1 cellular context compared by ENCODE assay signal in the genomic region with DNA sequence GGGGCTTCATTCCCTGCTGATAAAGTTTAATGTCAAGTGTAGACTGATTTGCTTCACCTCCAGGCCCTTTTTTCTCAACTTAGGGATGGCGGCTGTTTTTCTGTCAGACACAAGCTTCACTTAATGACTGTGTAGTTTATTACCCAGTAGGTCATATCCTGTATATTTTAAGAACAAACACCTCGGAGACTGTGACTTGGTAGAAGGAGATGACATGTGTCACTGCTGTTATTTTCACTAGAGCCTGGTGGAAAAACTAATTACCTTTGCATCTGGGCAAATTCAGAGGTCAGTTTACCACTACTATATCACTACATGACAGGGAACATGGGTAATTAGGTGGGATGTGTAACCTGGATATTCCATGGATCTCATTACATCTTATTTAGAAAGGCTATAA.
TF ChIP-seq lines count a peak whose summit lies in the region.

No MANE protein-coding gene starts in this region.

TF ChIP-seq in K562, 482 proteins besides CTCF, POLR2A, EP300 and RAD21:
- TF ChIP-seq, protein P1, sequence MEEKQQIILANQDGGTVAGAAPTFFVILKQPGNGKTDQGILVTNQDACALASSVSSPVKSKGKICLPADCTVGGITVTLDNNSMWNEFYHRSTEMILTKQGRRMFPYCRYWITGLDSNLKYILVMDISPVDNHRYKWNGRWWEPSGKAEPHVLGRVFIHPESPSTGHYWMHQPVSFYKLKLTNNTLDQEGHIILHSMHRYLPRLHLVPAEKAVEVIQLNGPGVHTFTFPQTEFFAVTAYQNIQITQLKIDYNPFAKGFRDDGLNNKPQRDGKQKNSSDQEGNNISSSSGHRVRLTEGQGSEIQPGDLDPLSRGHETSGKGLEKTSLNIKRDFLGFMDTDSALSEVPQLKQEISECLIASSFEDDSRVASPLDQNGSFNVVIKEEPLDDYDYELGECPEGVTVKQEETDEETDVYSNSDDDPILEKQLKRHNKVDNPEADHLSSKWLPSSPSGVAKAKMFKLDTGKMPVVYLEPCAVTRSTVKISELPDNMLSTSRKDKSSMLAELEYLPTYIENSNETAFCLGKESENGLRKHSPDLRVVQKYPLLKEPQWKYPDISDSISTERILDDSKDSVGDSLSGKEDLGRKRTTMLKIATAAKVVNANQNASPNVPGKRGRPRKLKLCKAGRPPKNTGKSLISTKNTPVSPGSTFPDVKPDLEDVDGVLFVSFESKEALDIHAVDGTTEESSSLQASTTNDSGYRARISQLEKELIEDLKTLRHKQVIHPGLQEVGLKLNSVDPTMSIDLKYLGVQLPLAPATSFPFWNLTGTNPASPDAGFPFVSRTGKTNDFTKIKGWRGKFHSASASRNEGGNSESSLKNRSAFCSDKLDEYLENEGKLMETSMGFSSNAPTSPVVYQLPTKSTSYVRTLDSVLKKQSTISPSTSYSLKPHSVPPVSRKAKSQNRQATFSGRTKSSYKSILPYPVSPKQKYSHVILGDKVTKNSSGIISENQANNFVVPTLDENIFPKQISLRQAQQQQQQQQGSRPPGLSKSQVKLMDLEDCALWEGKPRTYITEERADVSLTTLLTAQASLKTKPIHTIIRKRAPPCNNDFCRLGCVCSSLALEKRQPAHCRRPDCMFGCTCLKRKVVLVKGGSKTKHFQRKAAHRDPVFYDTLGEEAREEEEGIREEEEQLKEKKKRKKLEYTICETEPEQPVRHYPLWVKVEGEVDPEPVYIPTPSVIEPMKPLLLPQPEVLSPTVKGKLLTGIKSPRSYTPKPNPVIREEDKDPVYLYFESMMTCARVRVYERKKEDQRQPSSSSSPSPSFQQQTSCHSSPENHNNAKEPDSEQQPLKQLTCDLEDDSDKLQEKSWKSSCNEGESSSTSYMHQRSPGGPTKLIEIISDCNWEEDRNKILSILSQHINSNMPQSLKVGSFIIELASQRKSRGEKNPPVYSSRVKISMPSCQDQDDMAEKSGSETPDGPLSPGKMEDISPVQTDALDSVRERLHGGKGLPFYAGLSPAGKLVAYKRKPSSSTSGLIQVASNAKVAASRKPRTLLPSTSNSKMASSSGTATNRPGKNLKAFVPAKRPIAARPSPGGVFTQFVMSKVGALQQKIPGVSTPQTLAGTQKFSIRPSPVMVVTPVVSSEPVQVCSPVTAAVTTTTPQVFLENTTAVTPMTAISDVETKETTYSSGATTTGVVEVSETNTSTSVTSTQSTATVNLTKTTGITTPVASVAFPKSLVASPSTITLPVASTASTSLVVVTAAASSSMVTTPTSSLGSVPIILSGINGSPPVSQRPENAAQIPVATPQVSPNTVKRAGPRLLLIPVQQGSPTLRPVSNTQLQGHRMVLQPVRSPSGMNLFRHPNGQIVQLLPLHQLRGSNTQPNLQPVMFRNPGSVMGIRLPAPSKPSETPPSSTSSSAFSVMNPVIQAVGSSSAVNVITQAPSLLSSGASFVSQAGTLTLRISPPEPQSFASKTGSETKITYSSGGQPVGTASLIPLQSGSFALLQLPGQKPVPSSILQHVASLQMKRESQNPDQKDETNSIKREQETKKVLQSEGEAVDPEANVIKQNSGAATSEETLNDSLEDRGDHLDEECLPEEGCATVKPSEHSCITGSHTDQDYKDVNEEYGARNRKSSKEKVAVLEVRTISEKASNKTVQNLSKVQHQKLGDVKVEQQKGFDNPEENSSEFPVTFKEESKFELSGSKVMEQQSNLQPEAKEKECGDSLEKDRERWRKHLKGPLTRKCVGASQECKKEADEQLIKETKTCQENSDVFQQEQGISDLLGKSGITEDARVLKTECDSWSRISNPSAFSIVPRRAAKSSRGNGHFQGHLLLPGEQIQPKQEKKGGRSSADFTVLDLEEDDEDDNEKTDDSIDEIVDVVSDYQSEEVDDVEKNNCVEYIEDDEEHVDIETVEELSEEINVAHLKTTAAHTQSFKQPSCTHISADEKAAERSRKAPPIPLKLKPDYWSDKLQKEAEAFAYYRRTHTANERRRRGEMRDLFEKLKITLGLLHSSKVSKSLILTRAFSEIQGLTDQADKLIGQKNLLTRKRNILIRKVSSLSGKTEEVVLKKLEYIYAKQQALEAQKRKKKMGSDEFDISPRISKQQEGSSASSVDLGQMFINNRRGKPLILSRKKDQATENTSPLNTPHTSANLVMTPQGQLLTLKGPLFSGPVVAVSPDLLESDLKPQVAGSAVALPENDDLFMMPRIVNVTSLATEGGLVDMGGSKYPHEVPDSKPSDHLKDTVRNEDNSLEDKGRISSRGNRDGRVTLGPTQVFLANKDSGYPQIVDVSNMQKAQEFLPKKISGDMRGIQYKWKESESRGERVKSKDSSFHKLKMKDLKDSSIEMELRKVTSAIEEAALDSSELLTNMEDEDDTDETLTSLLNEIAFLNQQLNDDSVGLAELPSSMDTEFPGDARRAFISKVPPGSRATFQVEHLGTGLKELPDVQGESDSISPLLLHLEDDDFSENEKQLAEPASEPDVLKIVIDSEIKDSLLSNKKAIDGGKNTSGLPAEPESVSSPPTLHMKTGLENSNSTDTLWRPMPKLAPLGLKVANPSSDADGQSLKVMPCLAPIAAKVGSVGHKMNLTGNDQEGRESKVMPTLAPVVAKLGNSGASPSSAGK (IDR thresholded peaks at IDR 0.05) = no peak
- TF ChIP-seq BRD9 (IDR thresholded peaks at IDR 0.05; ENCODE audit: low read depth, partially characterized antibody) = no peak
- TF ChIP-seq, protein P2, sequence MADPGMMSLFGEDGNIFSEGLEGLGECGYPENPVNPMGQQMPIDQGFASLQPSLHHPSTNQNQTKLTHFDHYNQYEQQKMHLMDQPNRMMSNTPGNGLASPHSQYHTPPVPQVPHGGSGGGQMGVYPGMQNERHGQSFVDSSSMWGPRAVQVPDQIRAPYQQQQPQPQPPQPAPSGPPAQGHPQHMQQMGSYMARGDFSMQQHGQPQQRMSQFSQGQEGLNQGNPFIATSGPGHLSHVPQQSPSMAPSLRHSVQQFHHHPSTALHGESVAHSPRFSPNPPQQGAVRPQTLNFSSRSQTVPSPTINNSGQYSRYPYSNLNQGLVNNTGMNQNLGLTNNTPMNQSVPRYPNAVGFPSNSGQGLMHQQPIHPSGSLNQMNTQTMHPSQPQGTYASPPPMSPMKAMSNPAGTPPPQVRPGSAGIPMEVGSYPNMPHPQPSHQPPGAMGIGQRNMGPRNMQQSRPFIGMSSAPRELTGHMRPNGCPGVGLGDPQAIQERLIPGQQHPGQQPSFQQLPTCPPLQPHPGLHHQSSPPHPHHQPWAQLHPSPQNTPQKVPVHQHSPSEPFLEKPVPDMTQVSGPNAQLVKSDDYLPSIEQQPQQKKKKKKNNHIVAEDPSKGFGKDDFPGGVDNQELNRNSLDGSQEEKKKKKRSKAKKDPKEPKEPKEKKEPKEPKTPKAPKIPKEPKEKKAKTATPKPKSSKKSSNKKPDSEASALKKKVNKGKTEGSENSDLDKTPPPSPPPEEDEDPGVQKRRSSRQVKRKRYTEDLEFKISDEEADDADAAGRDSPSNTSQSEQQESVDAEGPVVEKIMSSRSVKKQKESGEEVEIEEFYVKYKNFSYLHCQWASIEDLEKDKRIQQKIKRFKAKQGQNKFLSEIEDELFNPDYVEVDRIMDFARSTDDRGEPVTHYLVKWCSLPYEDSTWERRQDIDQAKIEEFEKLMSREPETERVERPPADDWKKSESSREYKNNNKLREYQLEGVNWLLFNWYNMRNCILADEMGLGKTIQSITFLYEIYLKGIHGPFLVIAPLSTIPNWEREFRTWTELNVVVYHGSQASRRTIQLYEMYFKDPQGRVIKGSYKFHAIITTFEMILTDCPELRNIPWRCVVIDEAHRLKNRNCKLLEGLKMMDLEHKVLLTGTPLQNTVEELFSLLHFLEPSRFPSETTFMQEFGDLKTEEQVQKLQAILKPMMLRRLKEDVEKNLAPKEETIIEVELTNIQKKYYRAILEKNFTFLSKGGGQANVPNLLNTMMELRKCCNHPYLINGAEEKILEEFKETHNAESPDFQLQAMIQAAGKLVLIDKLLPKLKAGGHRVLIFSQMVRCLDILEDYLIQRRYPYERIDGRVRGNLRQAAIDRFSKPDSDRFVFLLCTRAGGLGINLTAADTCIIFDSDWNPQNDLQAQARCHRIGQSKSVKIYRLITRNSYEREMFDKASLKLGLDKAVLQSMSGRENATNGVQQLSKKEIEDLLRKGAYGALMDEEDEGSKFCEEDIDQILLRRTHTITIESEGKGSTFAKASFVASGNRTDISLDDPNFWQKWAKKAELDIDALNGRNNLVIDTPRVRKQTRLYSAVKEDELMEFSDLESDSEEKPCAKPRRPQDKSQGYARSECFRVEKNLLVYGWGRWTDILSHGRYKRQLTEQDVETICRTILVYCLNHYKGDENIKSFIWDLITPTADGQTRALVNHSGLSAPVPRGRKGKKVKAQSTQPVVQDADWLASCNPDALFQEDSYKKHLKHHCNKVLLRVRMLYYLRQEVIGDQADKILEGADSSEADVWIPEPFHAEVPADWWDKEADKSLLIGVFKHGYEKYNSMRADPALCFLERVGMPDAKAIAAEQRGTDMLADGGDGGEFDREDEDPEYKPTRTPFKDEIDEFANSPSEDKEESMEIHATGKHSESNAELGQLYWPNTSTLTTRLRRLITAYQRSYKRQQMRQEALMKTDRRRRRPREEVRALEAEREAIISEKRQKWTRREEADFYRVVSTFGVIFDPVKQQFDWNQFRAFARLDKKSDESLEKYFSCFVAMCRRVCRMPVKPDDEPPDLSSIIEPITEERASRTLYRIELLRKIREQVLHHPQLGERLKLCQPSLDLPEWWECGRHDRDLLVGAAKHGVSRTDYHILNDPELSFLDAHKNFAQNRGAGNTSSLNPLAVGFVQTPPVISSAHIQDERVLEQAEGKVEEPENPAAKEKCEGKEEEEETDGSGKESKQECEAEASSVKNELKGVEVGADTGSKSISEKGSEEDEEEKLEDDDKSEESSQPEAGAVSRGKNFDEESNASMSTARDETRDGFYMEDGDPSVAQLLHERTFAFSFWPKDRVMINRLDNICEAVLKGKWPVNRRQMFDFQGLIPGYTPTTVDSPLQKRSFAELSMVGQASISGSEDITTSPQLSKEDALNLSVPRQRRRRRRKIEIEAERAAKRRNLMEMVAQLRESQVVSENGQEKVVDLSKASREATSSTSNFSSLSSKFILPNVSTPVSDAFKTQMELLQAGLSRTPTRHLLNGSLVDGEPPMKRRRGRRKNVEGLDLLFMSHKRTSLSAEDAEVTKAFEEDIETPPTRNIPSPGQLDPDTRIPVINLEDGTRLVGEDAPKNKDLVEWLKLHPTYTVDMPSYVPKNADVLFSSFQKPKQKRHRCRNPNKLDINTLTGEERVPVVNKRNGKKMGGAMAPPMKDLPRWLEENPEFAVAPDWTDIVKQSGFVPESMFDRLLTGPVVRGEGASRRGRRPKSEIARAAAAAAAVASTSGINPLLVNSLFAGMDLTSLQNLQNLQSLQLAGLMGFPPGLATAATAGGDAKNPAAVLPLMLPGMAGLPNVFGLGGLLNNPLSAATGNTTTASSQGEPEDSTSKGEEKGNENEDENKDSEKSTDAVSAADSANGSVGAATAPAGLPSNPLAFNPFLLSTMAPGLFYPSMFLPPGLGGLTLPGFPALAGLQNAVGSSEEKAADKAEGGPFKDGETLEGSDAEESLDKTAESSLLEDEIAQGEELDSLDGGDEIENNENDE (IDR thresholded peaks at IDR 0.05; ENCODE audit: low read depth, low read length) = no peak
- TF ChIP-seq MBD2 (IDR thresholded peaks at IDR 0.05; ENCODE audit: borderline replicate concordance, low read depth) = no peak
- no peak for TF ChIP-seq IFI16 (CRISPR knock-in tag; IDR thresholded peaks at IDR 0.05)
